In the genomic region with DNA sequence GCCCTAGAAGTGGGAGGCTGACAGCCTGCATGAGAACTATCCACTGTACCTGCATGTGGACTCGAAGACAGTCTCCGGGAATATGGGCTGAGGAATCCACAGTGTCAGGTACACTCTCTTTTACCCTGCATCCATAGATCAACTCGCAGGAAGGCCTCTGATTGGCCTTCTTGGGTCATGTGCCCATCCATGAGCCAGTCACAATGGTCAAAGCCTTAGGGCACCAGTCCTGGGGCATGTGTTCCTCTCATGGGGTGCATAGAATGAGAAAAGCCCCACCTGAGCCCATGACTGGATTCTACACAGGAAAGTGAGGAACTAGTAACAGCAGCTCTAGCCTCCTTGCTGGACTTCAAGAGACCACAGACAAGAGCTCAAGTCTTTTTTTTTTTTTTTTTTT, we compare ENCODE assay signal across 2 cellular contexts.
A peak's percentile ranks its signal among the peaks of the same experiment; 100 is the strongest.
TF ChIP-seq lines count a peak whose summit lies in the region.

No MANE protein-coding gene starts in this region.

TF ChIP-seq in HCT116, 20 proteins besides CTCF, POLR2A, EP300 and RAD21:
- TF ChIP-seq POLR2AphosphoS5 (IDR thresholded peaks at IDR 0.05; ENCODE audit: low read depth, low read length) (no peak), FOSL1 (IDR thresholded peaks at IDR 0.05; ENCODE audit: low read depth) (no peak)

TF ChIP-seq in K562, 482 proteins besides CTCF, POLR2A, EP300 and RAD21:
- TF ChIP-seq ATF1 (CRISPR knock-in tag; IDR thresholded peaks at IDR 0.05) (no peak), ATF1 (tag; IDR thresholded peaks at IDR 0.05) (no peak), EP400 (IDR thresholded peaks at IDR 0.05) (no peak), NFYB (IDR thresholded peaks at IDR 0.05; ENCODE audit: extremely low read depth, insufficient read length) (peak; percentile 28), CREM (IDR thresholded peaks at IDR 0.05; ENCODE audit: low read depth) (no peak), RNF2 (IDR thresholded peaks at IDR 0.05) (no peak), RAD51 (IDR thresholded peaks at IDR 0.05; ENCODE audit: borderline replicate concordance, low read depth) (peak; percentile 72; the same call in 1 of the 2 replicates), FOXM1 (IDR thresholded peaks at IDR 0.05; ENCODE audit: low read depth) (no peak), FOXM1 (CRISPR knock-in tag; IDR thresholded peaks at IDR 0.05; ENCODE audit: low read depth) (no peak), CBX3 (IDR thresholded peaks at IDR 0.05; ENCODE audit: borderline replicate concordance in 1 of 2, low read length in 2 of 2) (no peak)
- TF ChIP-seq, protein P1, sequence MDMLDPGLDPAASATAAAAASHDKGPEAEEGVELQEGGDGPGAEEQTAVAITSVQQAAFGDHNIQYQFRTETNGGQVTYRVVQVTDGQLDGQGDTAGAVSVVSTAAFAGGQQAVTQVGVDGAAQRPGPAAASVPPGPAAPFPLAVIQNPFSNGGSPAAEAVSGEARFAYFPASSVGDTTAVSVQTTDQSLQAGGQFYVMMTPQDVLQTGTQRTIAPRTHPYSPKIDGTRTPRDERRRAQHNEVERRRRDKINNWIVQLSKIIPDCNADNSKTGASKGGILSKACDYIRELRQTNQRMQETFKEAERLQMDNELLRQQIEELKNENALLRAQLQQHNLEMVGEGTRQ (CRISPR knock-in tag; IDR thresholded peaks at IDR 0.05) = peak; percentile 89
- TF ChIP-seq, protein P2, sequence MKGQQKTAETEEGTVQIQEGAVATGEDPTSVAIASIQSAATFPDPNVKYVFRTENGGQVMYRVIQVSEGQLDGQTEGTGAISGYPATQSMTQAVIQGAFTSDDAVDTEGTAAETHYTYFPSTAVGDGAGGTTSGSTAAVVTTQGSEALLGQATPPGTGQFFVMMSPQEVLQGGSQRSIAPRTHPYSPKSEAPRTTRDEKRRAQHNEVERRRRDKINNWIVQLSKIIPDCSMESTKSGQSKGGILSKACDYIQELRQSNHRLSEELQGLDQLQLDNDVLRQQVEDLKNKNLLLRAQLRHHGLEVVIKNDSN (CRISPR knock-in tag; IDR thresholded peaks at IDR 0.05) = peak; percentile 86
- TF ChIP-seq, protein P3, sequence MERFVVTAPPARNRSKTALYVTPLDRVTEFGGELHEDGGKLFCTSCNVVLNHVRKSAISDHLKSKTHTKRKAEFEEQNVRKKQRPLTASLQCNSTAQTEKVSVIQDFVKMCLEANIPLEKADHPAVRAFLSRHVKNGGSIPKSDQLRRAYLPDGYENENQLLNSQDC (CRISPR knock-in tag; IDR thresholded peaks at IDR 0.05) = no peak
